In the genomic region with DNA sequence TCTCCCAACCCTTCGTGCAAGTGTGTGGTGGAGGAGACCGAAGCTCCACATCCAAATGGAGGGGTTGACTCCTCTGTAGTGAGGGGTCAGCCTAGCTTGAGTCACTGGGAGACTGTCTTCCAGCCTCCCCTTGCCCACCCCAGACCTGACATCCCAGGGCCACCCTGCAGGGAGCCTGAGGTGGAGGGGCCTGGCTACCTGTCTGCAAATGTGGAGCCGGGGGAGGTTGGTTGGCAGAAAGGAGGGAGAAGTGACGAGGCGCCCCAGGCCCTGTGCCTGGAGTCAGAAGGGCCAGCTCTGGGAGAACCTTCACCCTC, we compare ENCODE assay signal across 12 cellular contexts. TPM values are rescaled to one million over a fixed set of nuclear protein-coding genes. Genes with fewer than 3 reads are reported as not detected.
DNase-seq lines count a peak whose midpoint lies in the region; ATAC-seq, FAIRE-seq and TF ChIP-seq lines count a peak whose summit lies in the region.
"Had no signal": no experiment of that assay in that cellular context is flagged by ENCODE, and none has a peak within 500 bp of the region (broad histone marks: within the 10 kb centered on the region; RNA-seq: fewer than 3 reads in every experiment).

No MANE protein-coding gene starts in this region.

- TF ChIP-seq POLR2A in stomach (IDR thresholded peaks at IDR 0.05) (no peak), H54 (IDR thresholded peaks at IDR 0.05; ENCODE audit: low read depth, low read length) (no peak)

- 80% methylated on average over 3 of the region's 5 CpGs for WGBS in hepatocyte (ENCODE audit: low lambda C conversion rate, missing lambda C conversion rate)
- WGBS in stomach, 5 donors: 89 to 95% (median 92%) methylated on average over 4 to 5 of the region's 5 CpGs

- H3K4me3 ChIP-seq in hepatocyte: no peak overlapping the region
- H3K4me3 ChIP-seq in stomach: no peak overlapping the region
- H3K4me3 ChIP-seq: transverse colon had no signal

- no peak overlapping the region for H3K4me2 ChIP-seq in hepatocyte

- no peaks in the 10 kb centered on the region for H3K36me3 Mint-ChIP-seq in activated CD4-positive, alpha-beta T cell treated with anti-CD3 and anti-CD28 coated beads, Interleukin-2, amount 10 ng/mL, durations not matched to agents 24 days and 14 days (ENCODE audit: low read depth)
- H3K36me3 Mint-ChIP-seq in T-cell: no peaks in the 10 kb centered on the region

- TF ChIP-seq CTCF in hepatocyte (IDR thresholded peaks at IDR 0.05; ENCODE audit: poor library complexity) (no peak), stomach (IDR thresholded peaks at IDR 0.05) (no peak)

- H3K27ac ChIP-seq in hepatocyte: peak overlapping the region; percentile 40
- H3K27ac ChIP-seq in stomach: peak overlapping the region in 3 of 5 donors; percentile 16 to 83 (median 76)

- no peak for DNase-seq in activated CD4-positive, alpha-beta T cell treated with anti-CD3 and anti-CD28 coated beads, Interleukin-2, amount 10 ng/mL, durations not matched to agents 24 days and 14 days
- DNase-seq in activated CD4-positive, alpha-beta T cell treated with anti-CD3 and anti-CD28 coated beads for 1 hour: no peak
- no peak for DNase-seq in T-cell
- DNase-seq in hepatocyte (ENCODE audit: low spot score): no peak
- DNase-seq in stomach: no peak
- DNase-seq in H54 (ENCODE audit: insufficient read length, low spot score): no peak
- DNase-seq: ACHN, NCI-H2081, transverse colon had no signal

- no peaks in the 10 kb centered on the region for H3K79me2 ChIP-seq in hepatocyte

- H3K4me1 Mint-ChIP-seq in activated CD4-positive, alpha-beta T cell treated with anti-CD3 and anti-CD28 coated beads, Interleukin-2, amount 10 ng/mL, durations not matched to agents 24 days and 14 days: peaks cover 43% of the 10 kb centered on the region
- H3K4me1 Mint-ChIP-seq in T-cell: peaks cover 22 to 30% (median 28%) of the 10 kb centered on the region in 3 donors

- TF ChIP-seq EP300 in stomach (IDR thresholded peaks at IDR 0.05): no peak

- FAIRE-seq in H54 (lab: Jason Lieb, UNC): no peak
- FAIRE-seq: endothelial cell of umbilical vein had no signal

- no peaks in the 10 kb centered on the region for H3K9me2 ChIP-seq in hepatocyte (replicated peaks; ENCODE audit: insufficient read depth)

- H3K9me3 Mint-ChIP-seq in activated CD4-positive, alpha-beta T cell treated with anti-CD3 and anti-CD28 coated beads, Interleukin-2, amount 10 ng/mL, durations not matched to agents 24 days and 14 days: no peaks in the 10 kb centered on the region
- H3K9me3 Mint-ChIP-seq in T-cell: peaks cover 2 to 10% (median 5%) of the 10 kb centered on the region in 3 donors

- no peaks in the 10 kb centered on the region for H4K20me1 ChIP-seq in hepatocyte (ENCODE audit: insufficient read depth, poor library complexity, severe bottlenecking)

- ATAC-seq in T-cell (replicated peaks in 1 of 4) (no peak), HG03565 (IDR thresholded peaks at IDR 0.05; ENCODE audit: unreplicated experiment) (no peak), HG03196 (IDR thresholded peaks at IDR 0.05; ENCODE audit: unreplicated experiment) (no peak)

- H3K36me3 ChIP-seq in hepatocyte (replicated peaks; ENCODE audit: insufficient read depth, low read depth): no peaks in the 10 kb centered on the region
- H3K36me3 ChIP-seq in stomach: no peaks in the 10 kb centered on the region
- H3K36me3 ChIP-seq: transverse colon had no signal

- peaks cover 26% of the 10 kb centered on the region for H3K4me1 ChIP-seq in hepatocyte (ENCODE audit: insufficient read depth)
- peaks cover 13 to 49% (median 26%) of the 10 kb centered on the region in 4 donors for H3K4me1 ChIP-seq in stomach

- H3K9me3 ChIP-seq in hepatocyte (ENCODE audit: low read depth) (no peaks in the 10 kb centered on the region), stomach (peaks cover 0 to 13% (median 4%) of the 10 kb centered on the region in 4 donors)

- no peak overlapping the region for H2AFZ ChIP-seq in hepatocyte

- no peaks in the 10 kb centered on the region for H3K27me3 Mint-ChIP-seq in activated CD4-positive, alpha-beta T cell treated with anti-CD3 and anti-CD28 coated beads, Interleukin-2, amount 10 ng/mL, durations not matched to agents 24 days and 14 days
- no peaks in the 10 kb centered on the region for H3K27me3 Mint-ChIP-seq in T-cell

- H3K27me3 ChIP-seq in hepatocyte (no peaks in the 10 kb centered on the region), stomach (no peaks in the 10 kb centered on the region)
- H3K27me3 ChIP-seq: transverse colon had no signal

- intact Hi-C loops in activated CD4-positive, alpha-beta T cell treated with anti-CD3 and anti-CD28 coated beads, Interleukin-2, amount 10 ng/mL, durations not matched to agents 24 days and 14 days (cut with micrococcal nuclease): no loop called here
- intact Hi-C loops in stomach (cut with DNase I; ENCODE audit: low total_unique reads): no loop called here

- H3K4me3 Mint-ChIP-seq in activated CD4-positive, alpha-beta T cell treated with anti-CD3 and anti-CD28 coated beads, Interleukin-2, amount 10 ng/mL, durations not matched to agents 24 days and 14 days: no peak overlapping the region
- peak overlapping the region in 1 of 3 donors; percentile 9 for H3K4me3 Mint-ChIP-seq in T-cell

- POLR2A ChIA-PET in T-cell (lab: Charles Lee): interaction anchor here in 1 of 2 donors (1.7 kb wide), 1 partner anchor 37 kb away, joined by 4 read pairs; no protein-coding TSS in a partner anchor

- peak overlapping the region; percentile 89 for H3K27ac Mint-ChIP-seq in activated CD4-positive, alpha-beta T cell treated with anti-CD3 and anti-CD28 coated beads, Interleukin-2, amount 10 ng/mL, durations not matched to agents 24 days and 14 days
- peak overlapping the region; percentile 23 to 82 for H3K27ac Mint-ChIP-seq in T-cell

- CTCF ChIA-PET in T-cell (lab: Charles Lee): interaction anchor here in 1 of 2 donors (0.6 kb wide), 1 partner anchor 9 kb away, joined by 5 read pairs; no protein-coding TSS in a partner anchor

RNA-seq across cellular contexts. Expression of gene NFKBIA, which starts 37.5 kb away (rescaled TPM):
- total RNA-seq in activated CD4-positive, alpha-beta T cell treated with anti-CD3 and anti-CD28 coated beads, Interleukin-2, amount 10 ng/mL, durations not matched to agents 24 days and 14 days: 506 and 534 TPM in 2 replicates
- total RNA-seq in T-cell: 1,000 to 10,000 TPM in 2 of 5 donors, 100 to 1,000 TPM in 3; 129 to 1,245 (median 169) TPM
- 238 and 252 TPM in 2 replicates for total RNA-seq in hepatocyte
- 345 and 359 TPM in 2 replicates for polyA plus RNA-seq in hepatocyte
- total RNA-seq in stomach: 100 to 1,000 TPM; 166 to 605 (median 226) TPM
- polyA plus RNA-seq in stomach: 100 to 1,000 TPM; 107 to 136 (median 131) TPM
